ENCODE assay signal across 1 cellular context in the genomic region with DNA sequence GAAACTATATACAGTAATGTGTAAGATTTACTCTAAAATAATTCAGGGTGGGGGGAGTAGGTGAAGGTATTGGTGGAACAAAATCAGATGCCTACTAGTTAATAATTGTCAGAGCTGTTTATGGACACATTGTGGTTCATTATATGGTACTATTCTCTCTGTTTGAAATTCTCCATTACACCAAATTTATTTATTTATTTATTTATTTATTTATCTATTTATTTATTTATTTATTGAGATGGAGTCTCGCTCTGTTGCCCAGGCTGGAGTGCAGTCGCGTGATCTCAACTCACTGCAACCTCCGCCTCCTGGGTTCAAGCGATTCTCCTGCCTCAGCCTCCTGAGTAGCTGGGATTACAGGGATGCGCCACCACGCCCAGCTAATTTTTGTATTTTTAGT. TPM values are rescaled to one million over a fixed set of nuclear protein-coding genes. Genes with fewer than 3 reads are reported as not detected.
"Had no signal": no experiment of that assay in that cellular context is flagged by ENCODE, and none has a peak within 500 bp of the region (broad histone marks: within the 10 kb centered on the region; RNA-seq: fewer than 3 reads in every experiment).

No MANE protein-coding gene starts in this region.

RNA-seq across cellular contexts. Expression of a gene that starts 14.5 kb away (rescaled TPM):
- polyA plus RNA-seq: naive thymus-derived CD8-positive, alpha-beta T cell had no signal
